ENCODE assay signal across 24 cellular contexts in the genomic region with DNA sequence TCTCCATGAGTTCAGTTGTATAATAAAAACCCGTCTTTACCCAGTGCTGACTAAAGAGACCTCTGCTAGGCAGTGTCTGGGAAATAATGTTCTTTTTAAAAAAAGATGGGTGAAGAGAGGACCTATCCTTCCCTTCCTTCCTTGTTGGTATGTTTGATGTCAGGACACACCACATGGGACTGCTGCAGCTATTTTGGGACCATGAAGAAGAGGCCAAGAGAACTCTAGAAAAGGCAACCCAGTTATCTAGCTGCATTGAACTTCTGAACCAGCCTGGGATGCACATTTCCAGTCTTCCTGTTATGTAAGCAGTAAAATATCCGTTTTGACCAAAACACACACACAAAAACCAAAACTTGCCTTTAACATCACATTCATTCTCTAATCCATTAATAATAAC.
"Had no signal": no experiment of that assay in that cellular context is flagged by ENCODE, and none has a peak within 500 bp of the region (broad histone marks: within the 10 kb centered on the region; RNA-seq: fewer than 3 reads in every experiment).

No MANE protein-coding gene starts in this region.

- DNase-seq: activated CD4-positive, alpha-beta T cell treated with anti-CD3 and anti-CD28 coated beads, Interleukin-2, amount 10 ng/mL, durations not matched to agents 24 days and 14 days; activated CD4-positive, alpha-beta T cell treated with anti-CD3 and anti-CD28 coated beads, Interleukin-2, amount 50 U/mL, for 4 hours; activated CD8-positive, alpha-beta T cell treated with anti-CD3 and anti-CD28 coated beads for 36 hours; activated gamma-delta T cell; activated naive CD4-positive, alpha-beta T cell treated with Interleukin-2 at 50 U/mL for 16 hours; activated T-cell treated with anti-CD3 and anti-CD28 coated beads, Interleukin-2, amount 50 U/mL, for 1 hour; activated T-cell treated with anti-CD3 and anti-CD28 coated beads, Interleukin-2, amount 50 U/mL, for 72 hours; adrenal gland; central memory CD4-positive, alpha-beta T cell; MM.1S; MV-4-11; NCI-H1092; NCI-H1436 treated with DMSO at 0.1 percent for 48 hours; NCI-H1694 treated with DMSO at 0.1 percent for 48 hours; NCI-H2029 treated with DMSO at 0.1 percent for 48 hours; NCI-H2107; NCI-H2171; NCI-H510A; Right ventricle myocardium superior; T1000 had no signal

- H3K4me3 Mint-ChIP-seq: activated CD4-positive, alpha-beta T cell treated with anti-CD3 and anti-CD28 coated beads, Interleukin-2, amount 10 ng/mL, durations not matched to agents 24 days and 14 days; activated CD8-positive, alpha-beta T cell treated with anti-CD3 and anti-CD28 coated beads for 36 hours; activated naive CD4-positive, alpha-beta T cell treated with anti-CD3 and anti-CD28 coated beads, Interleukin-2, amount 50 U/mL, for 24 hours; activated T-cell treated with anti-CD3 and anti-CD28 coated beads, Interleukin-2, amount 50 U/mL, for 72 hours; activated T-helper 17 cell treated with anti-CD3 and anti-CD28 coated beads, Interleukin-2, amount 50 U/mL, for 72 hours had no signal

- H3K36me3 ChIP-seq: adrenal gland had no signal

- H3K36me3 Mint-ChIP-seq: activated naive CD4-positive, alpha-beta T cell treated with anti-CD3 and anti-CD28 coated beads, Interleukin-2, amount 50 U/mL, for 24 hours had no signal

- H3K9me3 ChIP-seq: adrenal gland, body of pancreas had no signal

- H3K27me3 ChIP-seq: adrenal gland, body of pancreas had no signal

- H3K4me3 ChIP-seq: adrenal gland, body of pancreas had no signal

- H3K27ac Mint-ChIP-seq: activated CD4-positive, alpha-beta T cell treated with anti-CD3 and anti-CD28 coated beads, Interleukin-2, amount 10 ng/mL, durations not matched to agents 24 days and 14 days; activated CD8-positive, alpha-beta T cell treated with anti-CD3 and anti-CD28 coated beads for 36 hours; activated naive CD4-positive, alpha-beta T cell treated with anti-CD3 and anti-CD28 coated beads, Interleukin-2, amount 50 U/mL, for 24 hours; activated T-cell treated with anti-CD3 and anti-CD28 coated beads, Interleukin-2, amount 50 U/mL, for 72 hours; activated T-helper 17 cell treated with anti-CD3 and anti-CD28 coated beads, Interleukin-2, amount 50 U/mL, for 72 hours had no signal

- ATAC-seq: activated CD8-positive, alpha-beta T cell treated with anti-CD3 and anti-CD28 coated beads for 36 hours; activated T-cell treated with anti-CD3 and anti-CD28 coated beads, Interleukin-2, amount 50 U/mL, for 72 hours; activated T-helper 17 cell treated with anti-CD3 and anti-CD28 coated beads, Interleukin-2, amount 50 U/mL, for 72 hours had no signal

- H3K27ac ChIP-seq: adrenal gland, KMS-11 had no signal

- H3K27me3 Mint-ChIP-seq: activated CD4-positive, alpha-beta T cell treated with anti-CD3 and anti-CD28 coated beads, Interleukin-2, amount 10 ng/mL, durations not matched to agents 24 days and 14 days; activated naive CD4-positive, alpha-beta T cell treated with anti-CD3 and anti-CD28 coated beads, Interleukin-2, amount 50 U/mL, for 24 hours had no signal

- H3K4me1 ChIP-seq: adrenal gland had no signal

- H3K9me3 Mint-ChIP-seq: activated CD4-positive, alpha-beta T cell treated with anti-CD3 and anti-CD28 coated beads, Interleukin-2, amount 10 ng/mL, durations not matched to agents 24 days and 14 days; activated CD8-positive, alpha-beta T cell treated with anti-CD3 and anti-CD28 coated beads for 36 hours; activated naive CD4-positive, alpha-beta T cell treated with anti-CD3 and anti-CD28 coated beads, Interleukin-2, amount 50 U/mL, for 24 hours; activated T-cell treated with anti-CD3 and anti-CD28 coated beads, Interleukin-2, amount 50 U/mL, for 72 hours; activated T-helper 17 cell treated with anti-CD3 and anti-CD28 coated beads, Interleukin-2, amount 50 U/mL, for 72 hours had no signal

- H3K4me1 Mint-ChIP-seq: activated CD4-positive, alpha-beta T cell treated with anti-CD3 and anti-CD28 coated beads, Interleukin-2, amount 10 ng/mL, durations not matched to agents 24 days and 14 days; activated naive CD4-positive, alpha-beta T cell treated with anti-CD3 and anti-CD28 coated beads, Interleukin-2, amount 50 U/mL, for 24 hours; activated T-helper 17 cell treated with anti-CD3 and anti-CD28 coated beads, Interleukin-2, amount 50 U/mL, for 72 hours had no signal

- H3K4me2 ChIP-seq: KMS-11 had no signal
